ENCODE assay signal across 14 cellular contexts in genomic region chr17:78753316-78754250, GRCh38. TPM values are rescaled to one million over a fixed set of nuclear protein-coding genes. Genes with fewer than 3 reads are reported as not detected.
A peak's percentile ranks its signal among the peaks of the same experiment; 100 is the strongest.
DNase-seq lines count a peak whose midpoint lies in the region; ATAC-seq and TF ChIP-seq lines count a peak whose summit lies in the region.
"Had no signal": no experiment of that assay in that cellular context is flagged by ENCODE, and none has a peak within 500 bp of the region (broad histone marks: within the 10 kb centered on the region; RNA-seq: fewer than 3 reads in every experiment).

No MANE protein-coding gene starts in this region.

- H3K36me3 ChIP-seq in HEK293 (ENCODE audit: control insufficient read depth in 2 of 2, insufficient read depth in 1 of 2, low read length in 2 of 2), result no peaks in the 10 kb centered on the region
- H3K36me3 ChIP-seq: WERI-Rb-1 had no signal

- no peak overlapping the region for H3K4me3 ChIP-seq in HEK293 (ENCODE audit: low read depth, low read length)
- H3K4me3 ChIP-seq: PC-9 had no signal

- POLR2A ChIA-PET in HEK293 (lab: Yijun Ruan, JAX), result interaction anchor here (0.6 kb wide), 1 partner anchor 18 kb away, joined by 3 read pairs; no protein-coding TSS in a partner anchor
- POLR2A ChIA-PET in RWPE1 (lab: Yijun Ruan, JAX; ENCODE audit: low non-redundant PET), result no interaction called here

- H3K4me3 Mint-ChIP-seq in activated CD4-positive, alpha-beta T cell treated with anti-CD3 and anti-CD28 coated beads, Interleukin-2, amount 10 ng/mL, durations not matched to agents 24 days and 14 days, result peak overlapping the region; percentile 73
- peak overlapping the region; percentile 45 for H3K4me3 Mint-ChIP-seq in natural killer cell

- peak overlapping the region; percentile 90 for H3K27ac Mint-ChIP-seq in activated CD4-positive, alpha-beta T cell treated with anti-CD3 and anti-CD28 coated beads, Interleukin-2, amount 10 ng/mL, durations not matched to agents 24 days and 14 days
- H3K27ac Mint-ChIP-seq in activated naive CD4-positive, alpha-beta T cell treated with anti-CD3 and anti-CD28 coated beads, Interleukin-2, amount 50 U/mL, for 72 hours, result peak overlapping the region; percentile 45 to 90
- H3K27ac Mint-ChIP-seq in natural killer cell, result peak overlapping the region; percentile 93
- H3K27ac Mint-ChIP-seq: progenitor cell of endocrine pancreas had no signal

- no peaks in the 10 kb centered on the region for H3K27me3 Mint-ChIP-seq in activated CD4-positive, alpha-beta T cell treated with anti-CD3 and anti-CD28 coated beads, Interleukin-2, amount 10 ng/mL, durations not matched to agents 24 days and 14 days
- H3K27me3 Mint-ChIP-seq in natural killer cell (ENCODE audit: low read depth in 2 of 2), result no peaks in the 10 kb centered on the region
- H3K27me3 Mint-ChIP-seq: progenitor cell of endocrine pancreas had no signal

- peaks cover 68% of the 10 kb centered on the region for H3K4me1 Mint-ChIP-seq in activated CD4-positive, alpha-beta T cell treated with anti-CD3 and anti-CD28 coated beads, Interleukin-2, amount 10 ng/mL, durations not matched to agents 24 days and 14 days
- H3K4me1 Mint-ChIP-seq in natural killer cell, result peaks cover 78 to 79% of the 10 kb centered on the region in 2 donors

- intact Hi-C loops in activated CD4-positive, alpha-beta T cell treated with anti-CD3 and anti-CD28 coated beads, Interleukin-2, amount 10 ng/mL, durations not matched to agents 24 days and 14 days (cut with micrococcal nuclease), result no loop called here
- intact Hi-C loops in natural killer cell (cut with micrococcal nuclease), result no loop called here

- H3K27ac ChIP-seq in HEK293 (ENCODE audit: extremely low read depth, low read depth, low read length) (no peak overlapping the region), RWPE1 (no peak overlapping the region)
- H3K27ac ChIP-seq: PC-9, WERI-Rb-1 had no signal

- TF ChIP-seq CTCF in HEK293 (tag by site-specific recombination; IDR thresholded peaks at IDR 0.05) (no peak), natural killer cell (IDR thresholded peaks at IDR 0.05) (no peak), RWPE1 (conservative IDR thresholded peaks at IDR 0.05; ENCODE audit: low read depth) (no peak)

- CTCF ChIA-PET in HEK293 (lab: Yijun Ruan, JAX) (no interaction called here), RWPE1 (lab: Yijun Ruan, JAX) (no interaction called here)

- ATAC-seq in activated naive CD4-positive, alpha-beta T cell treated with anti-CD3 and anti-CD28 coated beads, Interleukin-2, amount 50 U/mL, for 72 hours, result peak; percentile 56 to 66
- peak in 1 of 3 donors; percentile 11 for ATAC-seq in natural killer cell
- ATAC-seq: left ventricle myocardium superior had no signal

- peaks cover 27% of the 10 kb centered on the region for H3K36me3 Mint-ChIP-seq in activated CD4-positive, alpha-beta T cell treated with anti-CD3 and anti-CD28 coated beads, Interleukin-2, amount 10 ng/mL, durations not matched to agents 24 days and 14 days (ENCODE audit: low read depth)
- H3K36me3 Mint-ChIP-seq in activated naive CD4-positive, alpha-beta T cell treated with anti-CD3 and anti-CD28 coated beads, Interleukin-2, amount 50 U/mL, for 72 hours, result peaks cover 0 to 15% of the 10 kb centered on the region in 2 donors
- no peaks in the 10 kb centered on the region for H3K36me3 Mint-ChIP-seq in natural killer cell

- peak; percentile 81 for DNase-seq in activated CD4-positive, alpha-beta T cell treated with anti-CD3 and anti-CD28 coated beads, Interleukin-2, amount 10 ng/mL, durations not matched to agents 24 days and 14 days
- DNase-seq in activated CD4-positive, alpha-beta T cell treated with anti-CD3 and anti-CD28 coated beads, Interleukin-2, amount 50 U/mL, for 48 hours, result no peak
- DNase-seq in activated naive CD4-positive, alpha-beta T cell treated with anti-CD3 and anti-CD28 coated beads, Interleukin-2, amount 50 U/mL, for 72 hours (ENCODE audit: low spot score in 2 of 2), result no peak
- DNase-seq in natural killer cell (no peak), NCI-H1417 treated with DMSO at 0.1 percent for 48 hours (lab: John Stamatoyannopoulos, UW) (no peak), RWPE1 (ENCODE audit: low spot score) (no peak), amygdala (lab: John Stamatoyannopoulos, UW) (no peak)
- DNase-seq: left ventricle myocardium superior; NCI-H446; PC-9; stimulated activated CD4-positive, alpha-beta T cell treated with anti-CD3 and anti-CD28 coated beads, Interleukin-12 subunit alpha, Interleukin-12 subunit beta, amount 100 ng/mL, for 4 hours; WERI-Rb-1 had no signal

- no peaks in the 10 kb centered on the region for H3K9me3 ChIP-seq in HEK293 (ENCODE audit: control insufficient read depth, insufficient read depth, low read depth, low read length)

- no peaks in the 10 kb centered on the region for H3K9me3 Mint-ChIP-seq in activated CD4-positive, alpha-beta T cell treated with anti-CD3 and anti-CD28 coated beads, Interleukin-2, amount 10 ng/mL, durations not matched to agents 24 days and 14 days
- H3K9me3 Mint-ChIP-seq in activated naive CD4-positive, alpha-beta T cell treated with anti-CD3 and anti-CD28 coated beads, Interleukin-2, amount 50 U/mL, for 72 hours, result no peaks in the 10 kb centered on the region
- H3K9me3 Mint-ChIP-seq in natural killer cell, result no peaks in the 10 kb centered on the region

- peaks cover 2% of the 10 kb centered on the region for H3K4me1 ChIP-seq in HEK293 (ENCODE audit: control insufficient read depth, insufficient read depth, low read length)

TF ChIP-seq in HEK293, 187 proteins besides CTCF, POLR2A, EP300 and RAD21:
- TF ChIP-seq ZNF629 (tag by site-specific recombination; IDR thresholded peaks at IDR 0.05), result peak; percentile 71
- no peak for TF ChIP-seq WT1 (tag by site-specific recombination; IDR thresholded peaks at IDR 0.05)
- TF ChIP-seq SP7 (tag by site-specific recombination; IDR thresholded peaks at IDR 0.05), result peak; percentile 91
- peak; percentile 42 for TF ChIP-seq ZNF426 (tag by site-specific recombination; IDR thresholded peaks at IDR 0.05)
- peak; percentile 16 for TF ChIP-seq ZNF555 (tag by site-specific recombination; conservative IDR thresholded peaks at IDR 0.05)
- TF ChIP-seq ZNF292 (tag by site-specific recombination; IDR thresholded peaks at IDR 0.05; ENCODE audit: borderline replicate concordance, low read depth), result 0 out of 2 replicates have a peak, but pooled peaks have one; percentile 10
- TF ChIP-seq ZNF138 (tag by site-specific recombination; IDR thresholded peaks at IDR 0.05; ENCODE audit: borderline replicate concordance), result no peak
- TF ChIP-seq ZNF394 (tag by site-specific recombination; IDR thresholded peaks at IDR 0.05; ENCODE audit: borderline replicate concordance), result peak; percentile 80; the same call in 1 of the 2 replicates
- TF ChIP-seq ATF2 (tag by site-specific recombination; IDR thresholded peaks at IDR 0.05; ENCODE audit: low read depth), result peak; percentile 86
- TF ChIP-seq, protein P1, sequence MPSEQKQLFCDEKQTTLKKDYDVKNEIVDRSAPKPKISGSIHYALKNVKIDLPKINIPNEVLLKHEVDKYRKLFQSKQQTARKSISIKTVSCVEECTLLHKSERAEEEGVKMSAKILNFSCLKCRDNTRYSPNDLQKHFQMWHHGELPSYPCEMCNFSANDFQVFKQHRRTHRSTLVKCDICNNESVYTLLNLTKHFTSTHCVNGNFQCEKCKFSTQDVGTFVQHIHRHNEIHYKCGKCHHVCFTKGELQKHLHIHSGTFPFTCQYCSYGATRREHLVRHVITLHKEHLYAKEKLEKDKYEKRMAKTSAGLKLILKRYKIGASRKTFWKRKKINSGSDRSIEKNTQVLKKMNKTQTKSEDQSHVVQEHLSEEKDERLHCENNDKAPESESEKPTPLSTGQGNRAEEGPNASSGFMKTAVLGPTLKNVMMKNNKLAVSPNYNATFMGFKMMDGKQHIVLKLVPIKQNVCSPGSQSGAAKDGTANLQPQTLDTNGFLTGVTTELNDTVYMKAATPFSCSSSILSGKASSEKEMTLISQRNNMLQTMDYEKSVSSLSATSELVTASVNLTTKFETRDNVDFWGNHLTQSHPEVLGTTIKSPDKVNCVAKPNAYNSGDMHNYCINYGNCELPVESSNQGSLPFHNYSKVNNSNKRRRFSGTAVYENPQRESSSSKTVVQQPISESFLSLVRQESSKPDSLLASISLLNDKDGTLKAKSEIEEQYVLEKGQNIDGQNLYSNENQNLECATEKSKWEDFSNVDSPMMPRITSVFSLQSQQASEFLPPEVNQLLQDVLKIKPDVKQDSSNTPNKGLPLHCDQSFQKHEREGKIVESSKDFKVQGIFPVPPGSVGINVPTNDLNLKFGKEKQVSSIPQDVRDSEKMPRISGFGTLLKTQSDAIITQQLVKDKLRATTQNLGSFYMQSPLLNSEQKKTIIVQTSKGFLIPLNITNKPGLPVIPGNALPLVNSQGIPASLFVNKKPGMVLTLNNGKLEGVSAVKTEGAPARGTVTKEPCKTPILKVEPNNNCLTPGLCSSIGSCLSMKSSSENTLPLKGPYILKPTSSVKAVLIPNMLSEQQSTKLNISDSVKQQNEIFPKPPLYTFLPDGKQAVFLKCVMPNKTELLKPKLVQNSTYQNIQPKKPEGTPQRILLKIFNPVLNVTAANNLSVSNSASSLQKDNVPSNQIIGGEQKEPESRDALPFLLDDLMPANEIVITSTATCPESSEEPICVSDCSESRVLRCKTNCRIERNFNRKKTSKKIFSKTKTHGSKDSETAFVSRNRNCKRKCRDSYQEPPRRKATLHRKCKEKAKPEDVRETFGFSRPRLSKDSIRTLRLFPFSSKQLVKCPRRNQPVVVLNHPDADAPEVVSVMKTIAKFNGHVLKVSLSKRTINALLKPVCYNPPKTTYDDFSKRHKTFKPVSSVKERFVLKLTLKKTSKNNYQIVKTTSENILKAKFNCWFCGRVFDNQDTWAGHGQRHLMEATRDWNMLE (tag by site-specific recombination; conservative IDR thresholded peaks at IDR 0.05; ENCODE audit: low read depth), result peak; percentile 60; the same call in 1 of the 2 replicates

RNA-seq across cellular contexts. Expression of gene CYTH1, which starts 28.5 kb away (rescaled TPM):
- total RNA-seq in activated CD4-positive, alpha-beta T cell treated with anti-CD3 and anti-CD28 coated beads, Interleukin-2, amount 10 ng/mL, durations not matched to agents 24 days and 14 days, result 126 and 131 TPM in 2 replicates
- total RNA-seq in activated naive CD4-positive, alpha-beta T cell treated with anti-CD3 and anti-CD28 coated beads, Interleukin-2, amount 50 U/mL, for 72 hours, result 100 to 1,000 TPM in 1 of 2 donors, 10 to 100 TPM in 1; 82.6 to 148 TPM
- total RNA-seq in natural killer cell, result 100 to 1,000 TPM; 437 to 514 (median 457) TPM
